Comparison of ENCODE assay signal across 11 cellular contexts in genomic region chr6:40106840-40107239, GRCh38.
"Had no signal": no experiment of that assay in that cellular context is flagged by ENCODE, and none has a peak within 500 bp of the region (broad histone marks: within the 10 kb centered on the region; RNA-seq: fewer than 3 reads in every experiment).

No MANE protein-coding gene starts in this region.

- H3K4me3 ChIP-seq: GM23248, GM23338, HAP-1 had no signal

- H3K9me3 ChIP-seq: HAP-1 had no signal

- FAIRE-seq: H1, H54 had no signal

- H3K36me3 ChIP-seq: HAP-1 had no signal

- H3K4me1 ChIP-seq: HAP-1 had no signal

- H3K27ac ChIP-seq: GM23248 had no signal

- DNase-seq: GM23248, GOT3, H7, H9, HCEC 1CT, HFFc6 had no signal

- ATAC-seq: GM23338, HCT116 had no signal
